ENCODE assay signal across 1 cellular context in genomic region chr17:2841606-2842005, GRCh38.
TF ChIP-seq lines count a peak whose summit lies in the region.

No MANE protein-coding gene starts in this region.

TF ChIP-seq in SK-N-SH treated with all-trans-retinoic acid at 6 μM for 48 hours, 23 proteins besides CTCF, POLR2A, EP300 and RAD21 (continued from another document):
- TF ChIP-seq TSHZ2 (CRISPR knock-in tag; IDR thresholded peaks at IDR 0.05) (no peak), ZFP30 (CRISPR knock-in tag; IDR thresholded peaks at IDR 0.05) (no peak), ZFP3 (CRISPR knock-in tag; IDR thresholded peaks at IDR 0.05) (no peak), GLIS3 (CRISPR knock-in tag; IDR thresholded peaks at IDR 0.05) (no peak), RARB (CRISPR knock-in tag; IDR thresholded peaks at IDR 0.05) (no peak), SNAI2 (CRISPR knock-in tag; IDR thresholded peaks at IDR 0.05) (no peak), ZNF70 (CRISPR knock-in tag; IDR thresholded peaks at IDR 0.05) (no peak), POU6F1 (CRISPR knock-in tag; IDR thresholded peaks at IDR 0.05; ENCODE audit: borderline replicate concordance, low read depth) (no peak)
